25 cellular contexts compared by ENCODE assay signal in genomic region chr10:2610946-2611345, GRCh38.
DNase-seq lines count a peak whose midpoint lies in the region; TF ChIP-seq lines count a peak whose summit lies in the region.
"Had no signal": no experiment of that assay in that cellular context is flagged by ENCODE, and none has a peak within 500 bp of the region (broad histone marks: within the 10 kb centered on the region; RNA-seq: fewer than 3 reads in every experiment).

No MANE protein-coding gene starts in this region.

- H3K4me3 Mint-ChIP-seq in osteocyte (ENCODE audit: unreplicated experiment): no peak overlapping the region
- H3K4me3 Mint-ChIP-seq: activated naive CD4-positive, alpha-beta T cell treated with anti-CD3 and anti-CD28 coated beads, Interleukin-2, amount 10 ng/mL, durations not matched to agents 7 days and 5 days; CD4-positive, alpha-beta T cell; naive thymus-derived CD8-positive, alpha-beta T cell; stimulated activated naive CD8-positive, alpha-beta T cell treated with anti-CD3 and anti-CD28 coated beads, Interleukin-15, amount 100 ng/mL, for 72 hours had no signal

- TF ChIP-seq CTCF in WERI-Rb-1 (IDR thresholded peaks at IDR 0.05; ENCODE audit: low read depth, low read length) (no peak), osteocyte (IDR thresholded peaks at IDR 0.05) (no peak), testis (IDR thresholded peaks at IDR 0.05) (no peak)

- no peaks in the 10 kb centered on the region for H3K36me3 Mint-ChIP-seq in osteocyte (ENCODE audit: unreplicated experiment)
- H3K36me3 Mint-ChIP-seq: activated naive CD4-positive, alpha-beta T cell treated with anti-CD3 and anti-CD28 coated beads, Interleukin-2, amount 10 ng/mL, durations not matched to agents 7 days and 5 days; naive thymus-derived CD8-positive, alpha-beta T cell had no signal

- H3K36me3 ChIP-seq in WERI-Rb-1 (no peaks in the 10 kb centered on the region), testis (ENCODE audit: low read depth, missing control alignments) (no peaks in the 10 kb centered on the region)
- H3K36me3 ChIP-seq: MG63, ovary, thyroid gland had no signal

- intact Hi-C loops in testis (cut with DNase I; ENCODE audit: low total_unique reads): no loop called here

- H3K4me1 ChIP-seq in testis: no peaks in the 10 kb centered on the region
- H3K4me1 ChIP-seq: thyroid gland had no signal

- peak overlapping the region; percentile 78 for H3K27ac ChIP-seq in WERI-Rb-1
- H3K27ac ChIP-seq in testis: no peak overlapping the region
- H3K27ac ChIP-seq: ovary, thyroid gland had no signal

- H3K4me3 ChIP-seq in WERI-Rb-1 (ENCODE audit: low read depth, low read length) (peak overlapping the region; percentile 36), testis (no peak overlapping the region)
- H3K4me3 ChIP-seq: MG63, ovary, thyroid gland had no signal

- 38 to 42% methylated on average over 5 of the region's 5 CpGs for WGBS in testis, 2 donors

- H3K27me3 Mint-ChIP-seq in osteocyte (ENCODE audit: unreplicated experiment): peaks cover 40% of the 10 kb centered on the region
- H3K27me3 Mint-ChIP-seq: activated naive CD4-positive, alpha-beta T cell treated with anti-CD3 and anti-CD28 coated beads, Interleukin-2, amount 10 ng/mL, durations not matched to agents 7 days and 5 days had no signal

- H3K27ac Mint-ChIP-seq in osteocyte (ENCODE audit: unreplicated experiment): no peak overlapping the region
- H3K27ac Mint-ChIP-seq: activated naive CD4-positive, alpha-beta T cell treated with anti-CD3 and anti-CD28 coated beads, Interleukin-2, amount 10 ng/mL, durations not matched to agents 7 days and 5 days; CD4-positive, alpha-beta T cell; naive thymus-derived CD8-positive, alpha-beta T cell; stimulated activated naive CD8-positive, alpha-beta T cell treated with anti-CD3 and anti-CD28 coated beads, Interleukin-15, amount 100 ng/mL, for 72 hours had no signal

- no peaks in the 10 kb centered on the region for H3K9me3 Mint-ChIP-seq in osteocyte (ENCODE audit: unreplicated experiment)
- H3K9me3 Mint-ChIP-seq: activated naive CD4-positive, alpha-beta T cell treated with anti-CD3 and anti-CD28 coated beads, Interleukin-2, amount 10 ng/mL, durations not matched to agents 7 days and 5 days had no signal

- H3K9me3 ChIP-seq in WERI-Rb-1 (ENCODE audit: severe bottlenecking) (no peaks in the 10 kb centered on the region), testis (no peaks in the 10 kb centered on the region)
- H3K9me3 ChIP-seq: MG63, ovary, thyroid gland had no signal

- no peaks in the 10 kb centered on the region for H3K27me3 ChIP-seq in WERI-Rb-1 (ENCODE audit: insufficient read depth, low read depth, severe bottlenecking)
- H3K27me3 ChIP-seq in testis: no peaks in the 10 kb centered on the region
- H3K27me3 ChIP-seq: MG63, ovary, thyroid gland had no signal

- no peaks in the 10 kb centered on the region for H3K4me1 Mint-ChIP-seq in osteocyte (ENCODE audit: unreplicated experiment)
- H3K4me1 Mint-ChIP-seq: activated naive CD4-positive, alpha-beta T cell treated with anti-CD3 and anti-CD28 coated beads, Interleukin-2, amount 10 ng/mL, durations not matched to agents 7 days and 5 days; naive thymus-derived CD8-positive, alpha-beta T cell; stimulated activated naive CD8-positive, alpha-beta T cell treated with anti-CD3 and anti-CD28 coated beads, Interleukin-15, amount 100 ng/mL, for 72 hours had no signal

- TF ChIP-seq POLR2A in testis (IDR thresholded peaks at IDR 0.05): no peak

- DNase-seq in NCI-H2171 treated with DMSO at 0.1 percent for 48 hours (lab: John Stamatoyannopoulos, UW) (peak; percentile 27), NCI-H2171 (lab: John Stamatoyannopoulos, UW) (no peak), NCI-H524 (lab: John Stamatoyannopoulos, UW) (peak; percentile 7 to 77), WERI-Rb-1 (peak; percentile 60), occipital lobe (lab: John Stamatoyannopoulos, UW) (no peak), osteocyte (ENCODE audit: extremely low spot score, unreplicated experiment) (no peak), EL (no peak), testis (no peak)
- DNase-seq: activated CD4-positive, alpha-beta T cell treated with anti-CD3 and anti-CD28 coated beads, Interleukin-2, amount 50 U/mL, for 48 hours; activated naive CD4-positive, alpha-beta T cell treated with anti-CD3 and anti-CD28 coated beads, Interleukin-2, amount 10 ng/mL, durations not matched to agents 7 days and 5 days; amniotic stem cell; CD4-positive, alpha-beta T cell; H7; KG1; MG63; midbrain; naive thymus-derived CD8-positive, alpha-beta T cell; NCI-H1930; NCI-H510A; ovary; small intestine; stimulated activated CD8-positive, alpha-beta memory T cell treated with anti-CD3 and anti-CD28 coated beads, Interleukin-4, amount 100 ng/mL, for 48 hours; stimulated activated naive CD8-positive, alpha-beta T cell treated with anti-CD3 and anti-CD28 coated beads, Interleukin-15, amount 100 ng/mL, for 72 hours; T-helper 1 cell; thyroid gland had no signal

Comparison
In these comparisons a context has a peak if more than half of its experiments do, and no peak if none do; other contexts are left out.
1. DNase-seq: peak in NCI-H2171 treated with DMSO at 0.1 percent for 48 hours (single experiment), NCI-H524 (2 of 2) and WERI-Rb-1 (single experiment); none in NCI-H2171 (single experiment), occipital lobe (single experiment), osteocyte (single experiment), EL (single experiment) and testis (single experiment).